1 cellular context compared by ENCODE assay signal in genomic region chr14:67357583-67358354, GRCh38.
TF ChIP-seq lines count a peak whose summit lies in the region.

No MANE protein-coding gene starts in this region.

TF ChIP-seq in HepG2, 621 proteins besides CTCF, POLR2A, EP300 and RAD21:
- TF ChIP-seq IKZF4 (CRISPR knock-in tag; IDR thresholded peaks at IDR 0.05; ENCODE audit: borderline replicate concordance, low read depth, not compliant biosample characterization): no peak
TF ChIP-seq in HepG2: peak in this region for 0.
